Comparison of ENCODE assay signal across 15 cellular contexts in genomic region chr3:151901282-151901945, GRCh38. TPM values are rescaled to one million over a fixed set of nuclear protein-coding genes. Genes with fewer than 3 reads are reported as not detected.
DNase-seq lines count a peak whose midpoint lies in the region; ATAC-seq and TF ChIP-seq lines count a peak whose summit lies in the region.
"Had no signal": no experiment of that assay in that cellular context is flagged by ENCODE, and none has a peak within 500 bp of the region (broad histone marks: within the 10 kb centered on the region; RNA-seq: fewer than 3 reads in every experiment).

No MANE protein-coding gene starts in this region.

- no peaks in the 10 kb centered on the region for H4K20me1 ChIP-seq in osteoblast (ENCODE audit: insufficient read depth, low read length)

- 19 to 36% methylated on average over 3 of the region's 3 CpGs for WGBS in gastroesophageal sphincter (ENCODE audit: low coverage in 1 of 2), 2 donors

- no peak overlapping the region for H3K27ac ChIP-seq in CD4-positive, CD25-positive, alpha-beta regulatory T cell (ENCODE audit: insufficient read depth, low read length, poor library complexity, severe bottlenecking)
- H3K27ac ChIP-seq in gastroesophageal sphincter = peak overlapping the region in 3 of 4 donors; percentile 41 to 63 (median 43)
- H3K27ac ChIP-seq in osteoblast (ENCODE audit: low read depth, low read length) = no peak overlapping the region
- H3K27ac ChIP-seq: dorsolateral prefrontal cortex had no signal

- no peaks in the 10 kb centered on the region for H3K36me3 ChIP-seq in CD4-positive, CD25-positive, alpha-beta regulatory T cell (ENCODE audit: control insufficient read depth, insufficient read depth, low read length)
- H3K36me3 ChIP-seq in gastroesophageal sphincter = no peaks in the 10 kb centered on the region
- H3K36me3 ChIP-seq in osteoblast (ENCODE audit: insufficient read depth, low read length) = no peaks in the 10 kb centered on the region
- H3K36me3 ChIP-seq: BE2C had no signal

- H3K27me3 ChIP-seq in CD4-positive, CD25-positive, alpha-beta regulatory T cell (ENCODE audit: control insufficient read depth, insufficient read depth, low read length) = peaks cover 3% of the 10 kb centered on the region
- no peaks in the 10 kb centered on the region for H3K27me3 ChIP-seq in gastroesophageal sphincter
- H3K27me3 ChIP-seq in osteoblast (ENCODE audit: insufficient read depth, low read length) = no peaks in the 10 kb centered on the region
- H3K27me3 ChIP-seq: BE2C, dorsolateral prefrontal cortex had no signal

- no peak for ATAC-seq in CD4-positive, CD25-positive, alpha-beta regulatory T cell (ENCODE audit: low read depth in 2 of 2)
- no peak for ATAC-seq in gastroesophageal sphincter
- ATAC-seq in GM19397 (IDR thresholded peaks at IDR 0.05; ENCODE audit: unreplicated experiment) = no peak
- no peak for ATAC-seq in HG03432 (IDR thresholded peaks at IDR 0.05; ENCODE audit: unreplicated experiment)

- H3K9me3 Mint-ChIP-seq in CD4-positive, CD25-positive, alpha-beta regulatory T cell = no peaks in the 10 kb centered on the region

- H3K27me3 Mint-ChIP-seq in CD4-positive, CD25-positive, alpha-beta regulatory T cell = no peaks in the 10 kb centered on the region

- peak overlapping the region; percentile 30 for H2AFZ ChIP-seq in osteoblast (ENCODE audit: low read length)

- no peak for TF ChIP-seq POLR2A in gastroesophageal sphincter (IDR thresholded peaks at IDR 0.05)

- no peaks in the 10 kb centered on the region for H3K4me1 ChIP-seq in CD4-positive, CD25-positive, alpha-beta regulatory T cell (ENCODE audit: control insufficient read depth, insufficient read depth, low read length, poor library complexity, severe bottlenecking)
- H3K4me1 ChIP-seq in gastroesophageal sphincter (peaks cover 20 to 38% (median 23%) of the 10 kb centered on the region in 3 donors), osteoblast (ENCODE audit: insufficient read depth, low read length) (peaks cover 29% of the 10 kb centered on the region)

- peaks cover 0 to 16% (median 6%) of the 10 kb centered on the region in 4 donors for H3K4me1 Mint-ChIP-seq in CD4-positive, CD25-positive, alpha-beta regulatory T cell

- H3K9me3 ChIP-seq in CD4-positive, CD25-positive, alpha-beta regulatory T cell (ENCODE audit: control insufficient read depth in 2 of 2, low read length in 2 of 2) = no peaks in the 10 kb centered on the region
- no peaks in the 10 kb centered on the region for H3K9me3 ChIP-seq in gastroesophageal sphincter
- H3K9me3 ChIP-seq in osteoblast (ENCODE audit: low read depth, low read length) = no peaks in the 10 kb centered on the region
- H3K9me3 ChIP-seq: BE2C had no signal

- TF ChIP-seq CTCF in gastroesophageal sphincter (IDR thresholded peaks at IDR 0.05) (no peak), osteoblast (IDR thresholded peaks at IDR 0.05; ENCODE audit: extremely low read depth, low read depth, low read length) (no peak)

- H3K79me2 ChIP-seq in osteoblast (ENCODE audit: insufficient read depth, low read length) = no peaks in the 10 kb centered on the region

- H3K4me2 ChIP-seq in osteoblast (ENCODE audit: insufficient read depth, low read length) = no peak overlapping the region

- H3K4me3 ChIP-seq in CD4-positive, CD25-positive, alpha-beta regulatory T cell (ENCODE audit: low read depth, low read length) = no peak overlapping the region
- no peak overlapping the region for H3K4me3 ChIP-seq in gastroesophageal sphincter
- no peak overlapping the region for H3K4me3 ChIP-seq in osteoblast (ENCODE audit: insufficient read depth, low read length)
- H3K4me3 ChIP-seq: dorsolateral prefrontal cortex had no signal

- no peak for DNase-seq in CD4-positive, CD25-positive, alpha-beta regulatory T cell
- DNase-seq in M059J (ENCODE audit: low read depth) (peak; percentile 91), osteoblast (ENCODE audit: insufficient read length, low spot score, missing footprints) (no peak), NCI-H1417 (lab: John Stamatoyannopoulos, UW) (no peak), NAMALWA (ENCODE audit: low spot score) (no peak)
- DNase-seq: amygdala, BE2C, DMS79 treated with DMSO at 0.1 percent for 48 hours, dorsolateral prefrontal cortex, midbrain, NCI-H1105 treated with DMSO at 0.1 percent for 48 hours, NCI-H2227 treated with DMSO at 0.1 percent for 48 hours had no signal

- no peak overlapping the region for H3K4me3 Mint-ChIP-seq in CD4-positive, CD25-positive, alpha-beta regulatory T cell

- peak overlapping the region in 2 of 3 donors; percentile 7 to 21 for H3K27ac Mint-ChIP-seq in CD4-positive, CD25-positive, alpha-beta regulatory T cell

- no peaks in the 10 kb centered on the region for H3K36me3 Mint-ChIP-seq in CD4-positive, CD25-positive, alpha-beta regulatory T cell

- TF ChIP-seq EP300 in gastroesophageal sphincter (IDR thresholded peaks at IDR 0.05) = no peak

RNA-seq across cellular contexts. Expression of gene SUCNR1, which starts 28.0 kb away (rescaled TPM):
- 0.17 TPM for total RNA-seq in CD4-positive, CD25-positive, alpha-beta regulatory T cell
- not detected for polyA plus RNA-seq in CD4-positive, CD25-positive, alpha-beta regulatory T cell
- total RNA-seq in M059J (2014; rRNA removed; shearing (Covaris generic)) = 1.6 and 3.0 TPM in 2 replicates
- total RNA-seq in gastroesophageal sphincter = under 1 TPM in 3 of 4 donors, not detected in 1; 0.12 to 0.74 (median 0.13) TPM
- total RNA-seq in osteoblast = under 0.01 TPM in 1 of 2 replicates, not detected in the other

Comparison
In these comparisons a context has a peak if more than half of its experiments do, and no peak if none do; other contexts are left out.
1. H3K27ac ChIP-seq: peak in gastroesophageal sphincter (3 of 4); none in CD4-positive, CD25-positive, alpha-beta regulatory T cell (single experiment) and osteoblast (single experiment).